ENCODE assay signal across 9 cellular contexts in the genomic region with DNA sequence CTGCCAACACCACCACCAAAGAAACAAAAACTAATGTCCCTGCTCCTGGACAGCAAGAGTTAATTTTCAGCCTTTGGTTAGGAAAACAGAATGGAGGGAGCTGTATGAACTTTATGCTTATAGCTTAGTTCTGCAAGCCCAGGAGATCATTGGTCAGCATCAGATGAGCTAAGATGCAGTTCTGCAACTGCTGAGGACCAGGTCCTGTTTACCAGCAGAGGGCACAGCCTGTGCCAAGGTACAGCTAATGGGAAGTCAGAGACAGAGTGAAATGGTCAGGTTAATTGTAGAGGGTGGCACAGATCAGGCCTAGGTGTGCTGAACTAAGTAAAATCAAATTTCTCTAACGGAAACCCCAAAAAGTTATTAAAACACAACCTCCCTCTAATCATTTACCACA.
A peak's percentile ranks its signal among the peaks of the same experiment; 100 is the strongest.
DNase-seq lines count a peak whose midpoint lies in the region; ATAC-seq and TF ChIP-seq lines count a peak whose summit lies in the region.
"Had no signal": no experiment of that assay in that cellular context is flagged by ENCODE, and none has a peak within 500 bp of the region (broad histone marks: within the 10 kb centered on the region; RNA-seq: fewer than 3 reads in every experiment).

No MANE protein-coding gene starts in this region.

- peaks cover 11% of the 10 kb centered on the region for H3K4me1 ChIP-seq in GM23248 (ENCODE audit: insufficient read depth)
- H3K4me1 ChIP-seq in hepatocyte (ENCODE audit: insufficient read depth): peaks cover 13% of the 10 kb centered on the region

- DNase-seq in BJ (ENCODE audit: low read depth) (no peak), GM23248 (peak; percentile 24), RKO (ENCODE audit: low spot score) (peak; percentile 21), hepatocyte (ENCODE audit: low spot score) (peak; percentile 22), AML-193 (lab: John Stamatoyannopoulos, UW) (no peak), NCI-H2227 (lab: John Stamatoyannopoulos, UW; ENCODE audit: unreplicated experiment) (no peak)

- no peaks in the 10 kb centered on the region for H3K27me3 ChIP-seq in BJ (ENCODE audit: control insufficient read depth, insufficient read depth, low read length)
- H3K27me3 ChIP-seq in GM23248 (replicated peaks; ENCODE audit: insufficient read depth): no peaks in the 10 kb centered on the region
- no peaks in the 10 kb centered on the region for H3K27me3 ChIP-seq in hepatocyte

- H3K9me2 ChIP-seq in GM23248 (ENCODE audit: insufficient read depth) (no peaks in the 10 kb centered on the region), hepatocyte (replicated peaks; ENCODE audit: insufficient read depth) (no peaks in the 10 kb centered on the region)

- no peaks in the 10 kb centered on the region for H3K36me3 ChIP-seq in BJ (ENCODE audit: control insufficient read depth, insufficient read depth, low read length)
- H3K36me3 ChIP-seq in GM23248 (ENCODE audit: low read depth): no peaks in the 10 kb centered on the region
- no peaks in the 10 kb centered on the region for H3K36me3 ChIP-seq in hepatocyte (replicated peaks; ENCODE audit: insufficient read depth, low read depth)

- H3F3A ChIP-seq in GM23248 (ENCODE audit: insufficient read depth): peaks cover 10% of the 10 kb centered on the region; the same call in 1 of the 2 replicates

- peak; percentile 24 for TF ChIP-seq CTCF in BJ (IDR thresholded peaks at IDR 0.05; ENCODE audit: insufficient read depth, low read depth, low read length)
- peak; percentile 25 for TF ChIP-seq CTCF in hepatocyte (IDR thresholded peaks at IDR 0.05; ENCODE audit: poor library complexity)

- no peak overlapping the region for H3K27ac ChIP-seq in GM23248
- no peak overlapping the region for H3K27ac ChIP-seq in hepatocyte

- H3K4me3 ChIP-seq in BJ (ENCODE audit: low read depth, low read length): no peak overlapping the region
- no peak overlapping the region for H3K4me3 ChIP-seq in GM23248
- no peak overlapping the region for H3K4me3 ChIP-seq in hepatocyte

- H2AFZ ChIP-seq in GM23248 (no peak overlapping the region), hepatocyte (no peak overlapping the region)

- H4K20me1 ChIP-seq in GM23248 (ENCODE audit: insufficient read depth): no peaks in the 10 kb centered on the region
- no peaks in the 10 kb centered on the region for H4K20me1 ChIP-seq in hepatocyte (ENCODE audit: insufficient read depth, poor library complexity, severe bottlenecking)

- no peak for ATAC-seq in HG02885 (IDR thresholded peaks at IDR 0.05; ENCODE audit: poor library complexity, unreplicated experiment)
- ATAC-seq in HG02610 (IDR thresholded peaks at IDR 0.05; ENCODE audit: unreplicated experiment): no peak
- ATAC-seq: stimulated activated effector memory CD8-positive, alpha-beta T cell treated with anti-CD3 and anti-CD28 coated beads, Interleukin-12 subunit alpha, Interleukin-12 subunit beta, amount 100 ng/mL, for 72 hours had no signal

- in situ Hi-C loops in GM23248 (cut with MboI): no loop called here

- CTCF ChIA-PET in BJ (lab: Yijun Ruan, JAX): interaction anchor here (0.6 to 2.0 kb wide), 9 partner anchors 13 to 232 kb away, joined by 3 to 8 read pairs (median 3); no protein-coding TSS in a partner anchor

- H3K9ac ChIP-seq in GM23248: no peak overlapping the region

- H3K79me2 ChIP-seq in GM23248 (ENCODE audit: insufficient read depth) (0 out of 2 replicates have a peak, but pooled peaks cover 9% of the 10 kb centered on the region), hepatocyte (peaks cover 29% of the 10 kb centered on the region)

- POLR2A ChIA-PET in BJ (lab: Charles Lee): no interaction called here

- WGBS in GM23248 (ENCODE audit: low coverage in 1 of 2, low lambda C conversion rate in 2 of 2, missing lambda C conversion rate in 2 of 2), 2 experiments: 88 to 100% methylated on average over 1 of the region's 1 CpG
- 80% methylated on average over 1 of the region's 1 CpG for WGBS in hepatocyte (ENCODE audit: low lambda C conversion rate, missing lambda C conversion rate)

- H3K4me2 ChIP-seq in GM23248 (ENCODE audit: unreplicated experiment): no peak overlapping the region
- H3K4me2 ChIP-seq in hepatocyte: no peak overlapping the region

- H3K9me3 ChIP-seq in GM23248 (ENCODE audit: low read depth) (no peaks in the 10 kb centered on the region), hepatocyte (ENCODE audit: low read depth) (no peaks in the 10 kb centered on the region)

Comparison
In these comparisons a context has a peak if more than half of its experiments do, and no peak if none do; other contexts are left out.
1. DNase-seq: peak in GM23248 (single experiment), RKO (single experiment) and hepatocyte (single experiment); none in BJ (single experiment), AML-193 (0 of 2) and NCI-H2227 (single experiment).